28 cellular contexts compared by ENCODE assay signal in genomic region chr17:73954981-73955380, GRCh38.
"Had no signal": no experiment of that assay in that cellular context is flagged by ENCODE, and none has a peak within 500 bp of the region (broad histone marks: within the 10 kb centered on the region; RNA-seq: fewer than 3 reads in every experiment).

No MANE protein-coding gene starts in this region.

- H3K36me3 Mint-ChIP-seq: stimulated activated effector memory CD8-positive, alpha-beta T cell treated with anti-CD3 and anti-CD28 coated beads, Interleukin-12 subunit alpha, Interleukin-12 subunit beta, amount 100 ng/mL, for 72 hours had no signal

- H3K9me3 ChIP-seq: esophagus squamous epithelium, heart right ventricle, right lobe of liver, testis, tibial artery, upper lobe of left lung had no signal

- DNase-seq: dorsolateral prefrontal cortex; effector CD4-positive, alpha-beta T cell; esophagus squamous epithelium; foreskin melanocyte; glutamatergic neuron; heart right ventricle; hippocampal formation; kidney glomerular epithelial cell; left ventricle myocardium superior; naive thymus-derived CD4-positive, alpha-beta T cell; right lobe of liver; stimulated activated CD4-positive, alpha-beta T cell treated with anti-CD3 and anti-CD28 coated beads, Interleukin-2, amount 100 ng/mL, for 24 hours; stimulated activated CD4-positive, alpha-beta T cell treated with anti-CD3 and anti-CD28 coated beads, Interleukin-4, amount 100 ng/mL, for 24 hours; stimulated activated naive CD4-positive, alpha-beta T cell treated with Interleukin-2 at 50 U/mL for 16 hours; substantia nigra; testis; tibial artery; upper lobe of left lung had no signal

- H3K4me3 Mint-ChIP-seq: memory B cell; naive thymus-derived CD4-positive, alpha-beta T cell; nephron; neural progenitor cell; stimulated activated effector memory CD8-positive, alpha-beta T cell treated with anti-CD3 and anti-CD28 coated beads, Interleukin-12 subunit alpha, Interleukin-12 subunit beta, amount 100 ng/mL, for 72 hours had no signal

- H3K4me1 Mint-ChIP-seq: stimulated activated effector memory CD8-positive, alpha-beta T cell treated with anti-CD3 and anti-CD28 coated beads, Interleukin-12 subunit alpha, Interleukin-12 subunit beta, amount 100 ng/mL, for 72 hours had no signal

- H3K36me3 ChIP-seq: esophagus squamous epithelium, heart right ventricle, neural progenitor cell, right lobe of liver, tibial artery, upper lobe of left lung had no signal

- ATAC-seq: heart right ventricle; left ventricle myocardium superior; naive thymus-derived CD4-positive, alpha-beta T cell; right lobe of liver; stimulated activated effector memory CD8-positive, alpha-beta T cell treated with anti-CD3 and anti-CD28 coated beads, Interleukin-12 subunit alpha, Interleukin-12 subunit beta, amount 100 ng/mL, for 72 hours had no signal

- H3K4me3 ChIP-seq: dorsolateral prefrontal cortex, esophagus squamous epithelium, heart right ventricle, lung, neural progenitor cell, right lobe of liver, smooth muscle cell, testis, tibial artery, upper lobe of left lung had no signal

- FAIRE-seq: endothelial cell of umbilical vein, islet of Langerhans had no signal

- H3K27ac Mint-ChIP-seq: memory B cell; naive thymus-derived CD4-positive, alpha-beta T cell; nephron; neural progenitor cell; progenitor cell of endocrine pancreas; stimulated activated effector memory CD8-positive, alpha-beta T cell treated with anti-CD3 and anti-CD28 coated beads, Interleukin-12 subunit alpha, Interleukin-12 subunit beta, amount 100 ng/mL, for 72 hours had no signal

- H3K27me3 ChIP-seq: neural progenitor cell, testis had no signal

- H3K27ac ChIP-seq: dorsolateral prefrontal cortex, esophagus squamous epithelium, heart right ventricle, neural progenitor cell, parathyroid adenoma, right lobe of liver, testis, tibial artery, upper lobe of left lung had no signal

- H3K4me1 ChIP-seq: right lobe of liver had no signal
